In the genomic region with DNA sequence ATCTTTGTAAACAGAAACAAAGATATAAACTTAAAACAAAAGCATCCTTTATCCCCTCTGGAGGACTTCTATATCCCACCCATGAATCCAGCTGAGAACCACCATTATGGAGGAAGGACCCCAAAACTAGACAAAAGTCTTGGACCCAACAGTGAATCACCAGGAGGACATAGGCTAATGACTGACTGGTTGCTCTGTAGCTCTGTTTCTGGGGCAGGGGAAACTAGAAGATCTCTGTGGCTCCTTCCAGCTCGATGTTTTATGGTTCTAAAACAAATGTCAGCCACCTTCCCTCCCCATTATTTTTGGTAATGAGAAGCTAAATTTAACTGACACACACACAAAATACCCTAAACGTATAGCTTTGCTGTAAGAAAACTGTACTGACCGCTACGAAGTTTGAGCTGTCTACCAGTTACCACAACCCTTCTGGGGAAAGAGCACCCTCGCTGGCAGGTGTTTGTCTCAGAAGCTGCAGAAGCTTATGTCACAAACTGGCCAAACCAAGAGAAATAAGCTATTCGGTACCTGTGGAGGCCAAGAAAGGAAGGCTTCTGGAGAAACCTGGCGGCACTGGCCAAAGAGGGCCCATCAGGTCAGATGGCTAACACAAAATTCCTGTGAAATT, we compare ENCODE assay signal across 2 cellular contexts.
TF ChIP-seq lines count a peak whose summit lies in the region.

No MANE protein-coding gene starts in this region.

TF ChIP-seq in GM23338, 12 proteins besides CTCF, POLR2A, EP300 and RAD21:
- TF ChIP-seq ZNF114 (CRISPR knock-in tag; IDR thresholded peaks at IDR 0.05), result no peak
- no peak for TF ChIP-seq NANOG (IDR thresholded peaks at IDR 0.05; ENCODE audit: borderline replicate concordance)
- TF ChIP-seq, protein P1, sequence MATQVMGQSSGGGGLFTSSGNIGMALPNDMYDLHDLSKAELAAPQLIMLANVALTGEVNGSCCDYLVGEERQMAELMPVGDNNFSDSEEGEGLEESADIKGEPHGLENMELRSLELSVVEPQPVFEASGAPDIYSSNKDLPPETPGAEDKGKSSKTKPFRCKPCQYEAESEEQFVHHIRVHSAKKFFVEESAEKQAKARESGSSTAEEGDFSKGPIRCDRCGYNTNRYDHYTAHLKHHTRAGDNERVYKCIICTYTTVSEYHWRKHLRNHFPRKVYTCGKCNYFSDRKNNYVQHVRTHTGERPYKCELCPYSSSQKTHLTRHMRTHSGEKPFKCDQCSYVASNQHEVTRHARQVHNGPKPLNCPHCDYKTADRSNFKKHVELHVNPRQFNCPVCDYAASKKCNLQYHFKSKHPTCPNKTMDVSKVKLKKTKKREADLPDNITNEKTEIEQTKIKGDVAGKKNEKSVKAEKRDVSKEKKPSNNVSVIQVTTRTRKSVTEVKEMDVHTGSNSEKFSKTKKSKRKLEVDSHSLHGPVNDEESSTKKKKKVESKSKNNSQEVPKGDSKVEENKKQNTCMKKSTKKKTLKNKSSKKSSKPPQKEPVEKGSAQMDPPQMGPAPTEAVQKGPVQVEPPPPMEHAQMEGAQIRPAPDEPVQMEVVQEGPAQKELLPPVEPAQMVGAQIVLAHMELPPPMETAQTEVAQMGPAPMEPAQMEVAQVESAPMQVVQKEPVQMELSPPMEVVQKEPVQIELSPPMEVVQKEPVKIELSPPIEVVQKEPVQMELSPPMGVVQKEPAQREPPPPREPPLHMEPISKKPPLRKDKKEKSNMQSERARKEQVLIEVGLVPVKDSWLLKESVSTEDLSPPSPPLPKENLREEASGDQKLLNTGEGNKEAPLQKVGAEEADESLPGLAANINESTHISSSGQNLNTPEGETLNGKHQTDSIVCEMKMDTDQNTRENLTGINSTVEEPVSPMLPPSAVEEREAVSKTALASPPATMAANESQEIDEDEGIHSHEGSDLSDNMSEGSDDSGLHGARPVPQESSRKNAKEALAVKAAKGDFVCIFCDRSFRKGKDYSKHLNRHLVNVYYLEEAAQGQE (IDR thresholded peaks at IDR 0.05; ENCODE audit: unreplicated experiment), result no peak
- TF ChIP-seq JUNB (IDR thresholded peaks at IDR 0.05; ENCODE audit: unreplicated experiment), result no peak
TF ChIP-seq in GM23338: peak in this region for 0.

TF ChIP-seq in IMR-90, 13 proteins besides CTCF, POLR2A, EP300 and RAD21:
- TF ChIP-seq, protein P2, sequence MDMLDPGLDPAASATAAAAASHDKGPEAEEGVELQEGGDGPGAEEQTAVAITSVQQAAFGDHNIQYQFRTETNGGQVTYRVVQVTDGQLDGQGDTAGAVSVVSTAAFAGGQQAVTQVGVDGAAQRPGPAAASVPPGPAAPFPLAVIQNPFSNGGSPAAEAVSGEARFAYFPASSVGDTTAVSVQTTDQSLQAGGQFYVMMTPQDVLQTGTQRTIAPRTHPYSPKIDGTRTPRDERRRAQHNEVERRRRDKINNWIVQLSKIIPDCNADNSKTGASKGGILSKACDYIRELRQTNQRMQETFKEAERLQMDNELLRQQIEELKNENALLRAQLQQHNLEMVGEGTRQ (IDR thresholded peaks at IDR 0.05; ENCODE audit: low read depth, low read length), result no peak
- no peak for TF ChIP-seq RFX5 (IDR thresholded peaks at IDR 0.05; ENCODE audit: low read depth, low read length)
- TF ChIP-seq CEBPB (IDR thresholded peaks at IDR 0.05; ENCODE audit: low read depth, low read length), result no peak
